18 cellular contexts compared by ENCODE assay signal in the genomic region with DNA sequence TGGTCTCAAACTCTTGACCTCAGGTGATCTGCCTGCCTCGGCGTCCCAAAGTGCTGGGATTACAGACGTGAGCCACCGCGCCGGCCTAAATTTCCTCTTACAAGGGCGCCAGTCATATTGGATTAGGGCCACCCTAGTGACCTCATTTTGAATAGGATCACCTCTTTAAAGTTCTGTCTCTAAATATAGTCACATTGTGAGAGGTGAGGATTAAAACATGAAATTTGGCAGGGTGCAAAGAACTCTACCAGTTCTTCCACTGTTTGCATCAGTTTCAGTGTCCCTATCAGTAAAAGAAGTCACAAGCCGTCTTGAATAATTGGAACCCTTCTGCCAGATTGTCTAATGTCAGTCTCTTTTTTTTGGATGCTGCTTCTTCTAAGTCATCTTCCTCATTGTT. TPM values are rescaled to one million over a fixed set of nuclear protein-coding genes. Genes with fewer than 3 reads are reported as not detected.
DNase-seq lines count a peak whose midpoint lies in the region; ATAC-seq and TF ChIP-seq lines count a peak whose summit lies in the region.
"Had no signal": no experiment of that assay in that cellular context is flagged by ENCODE, and none has a peak within 500 bp of the region (broad histone marks: within the 10 kb centered on the region; RNA-seq: fewer than 3 reads in every experiment).

No MANE protein-coding gene starts in this region.

- H3K36me3 ChIP-seq in left ventricle myocardium inferior: no peaks in the 10 kb centered on the region
- H3K36me3 ChIP-seq in uterus: no peaks in the 10 kb centered on the region
- H3K36me3 ChIP-seq in ovary: no peaks in the 10 kb centered on the region
- H3K36me3 ChIP-seq: ascending aorta, thoracic aorta had no signal

- no peaks in the 10 kb centered on the region for H3K9me3 Mint-ChIP-seq in glutamatergic neuron (ENCODE audit: unreplicated experiment)
- H3K9me3 Mint-ChIP-seq: activated naive CD4-positive, alpha-beta T cell treated with anti-CD3 and anti-CD28 coated beads, Interleukin-2, amount 50 U/mL, for 24 hours had no signal

- WGBS in ovary, 3 donors: 93 to 97% (median 96%) methylated on average over 8 of the region's 8 CpGs

- TF ChIP-seq EP300 in ovary (IDR thresholded peaks at IDR 0.05): no peak

- no peak overlapping the region for H3K4me3 Mint-ChIP-seq in glutamatergic neuron (ENCODE audit: unreplicated experiment)

- H3K27me3 Mint-ChIP-seq in glutamatergic neuron (ENCODE audit: unreplicated experiment): no peaks in the 10 kb centered on the region
- H3K27me3 Mint-ChIP-seq: activated naive CD4-positive, alpha-beta T cell treated with anti-CD3 and anti-CD28 coated beads, Interleukin-2, amount 50 U/mL, for 24 hours had no signal

- intact Hi-C loops in left ventricle myocardium inferior (cut with micrococcal nuclease) (no loop called here), cardiac septum (cut with DNase I) (no loop called here), uterus (cut with DNase I; ENCODE audit: low total_unique reads) (no loop called here), ovary (cut with DNase I) (no loop called here)

- DNase-seq in left ventricle myocardium inferior (no peak), cardiac septum (ENCODE audit: low spot score) (no peak), NCI-H82 (lab: John Stamatoyannopoulos, UW) (peak; percentile 82), glutamatergic neuron (no peak), uterus (no peak), ovary (no peak)
- no peak for DNase-seq in activated T-cell treated with anti-CD3 and anti-CD28 coated beads, Interleukin-2, amount 50 U/mL, for 1 hour
- DNase-seq: caudate nucleus; NCI-H1436 treated with DMSO at 0.1 percent for 48 hours; NK-92 treated with Interleukin-12 subunit alpha and Interleukin-12 subunit beta, amount 100 ng/mL, for 24 hours; stimulated activated CD4-positive, alpha-beta T cell treated with anti-CD3 and anti-CD28 coated beads, Interleukin-4, amount 100 ng/mL, for 1 hour; stimulated activated naive CD4-positive, alpha-beta T cell had no signal

- H3K36me3 Mint-ChIP-seq in glutamatergic neuron (ENCODE audit: unreplicated experiment): peaks cover 5% of the 10 kb centered on the region

- no peaks in the 10 kb centered on the region for H3K27me3 ChIP-seq in left ventricle myocardium inferior (ENCODE audit: low read depth)
- no peaks in the 10 kb centered on the region for H3K27me3 ChIP-seq in uterus
- H3K27me3 ChIP-seq in ovary: no peaks in the 10 kb centered on the region
- H3K27me3 ChIP-seq: ascending aorta had no signal

- H3K9me3 ChIP-seq in left ventricle myocardium inferior (replicated peaks): no peaks in the 10 kb centered on the region
- no peaks in the 10 kb centered on the region for H3K9me3 ChIP-seq in uterus
- H3K9me3 ChIP-seq in ovary: no peaks in the 10 kb centered on the region
- H3K9me3 ChIP-seq: ascending aorta, thoracic aorta had no signal

- H3K27ac ChIP-seq in left ventricle myocardium inferior (replicated peaks) (peak overlapping the region; percentile 66), uterus (peak overlapping the region; percentile 41 to 73), ovary (no peak overlapping the region)
- H3K27ac ChIP-seq: C4-2B, KMS-11, thoracic aorta had no signal

- peak overlapping the region; percentile 2 for H3K27ac Mint-ChIP-seq in glutamatergic neuron (ENCODE audit: unreplicated experiment)
- H3K27ac Mint-ChIP-seq: activated naive CD4-positive, alpha-beta T cell treated with anti-CD3 and anti-CD28 coated beads, Interleukin-2, amount 50 U/mL, for 24 hours had no signal

- ATAC-seq in GM18907 (IDR thresholded peaks at IDR 0.05; ENCODE audit: unreplicated experiment): no peak

- H3K4me3 ChIP-seq in left ventricle myocardium inferior (no peak overlapping the region), uterus (no peak overlapping the region), ovary (no peak overlapping the region)
- H3K4me3 ChIP-seq: ascending aorta, thoracic aorta had no signal

- TF ChIP-seq POLR2A in uterus (IDR thresholded peaks at IDR 0.05) (no peak), ovary (IDR thresholded peaks at IDR 0.05) (no peak)

- H3K4me1 ChIP-seq in left ventricle myocardium inferior (peaks cover 68% of the 10 kb centered on the region), uterus (peaks cover 11 to 16% of the 10 kb centered on the region in 2 donors), ovary (ENCODE audit: insufficient read depth) (peaks cover 6% of the 10 kb centered on the region)

- no peaks in the 10 kb centered on the region for H3K4me1 Mint-ChIP-seq in glutamatergic neuron (ENCODE audit: low read depth, unreplicated experiment)

- no peak for TF ChIP-seq CTCF in left ventricle myocardium inferior (IDR thresholded peaks at IDR 0.05; ENCODE audit: borderline replicate concordance)
- no peak for TF ChIP-seq CTCF in glutamatergic neuron (IDR thresholded peaks at IDR 0.05; ENCODE audit: partially characterized antibody, unreplicated experiment)
- TF ChIP-seq CTCF in uterus (IDR thresholded peaks at IDR 0.05): no peak
- no peak for TF ChIP-seq CTCF in ovary (IDR thresholded peaks at IDR 0.05)

RNA-seq across cellular contexts. Expression of gene NCOA3, which starts 56.6 kb away (rescaled TPM):
- total RNA-seq in left ventricle myocardium inferior (23.8 TPM), cardiac septum (18.6 TPM), glutamatergic neuron (ENCODE audit: unreplicated experiment) (24.6 TPM), uterus (10 to 100 TPM; 27.9 to 59.2 (median 44.2) TPM), ovary (10 to 100 TPM; 19.9 to 32.4 (median 26.5) TPM)
- polyA plus RNA-seq in ovary: 10 to 100 TPM in 1 of 2 donors, 1 to 10 TPM in 1; 8.2 to 21.3 TPM

Comparison
In these comparisons a context has a peak if more than half of its experiments do, and no peak if none do; other contexts are left out.
1. H3K27ac ChIP-seq: peak in left ventricle myocardium inferior (single experiment) and uterus (2 of 2); none in ovary (0 of 2).